In the genomic region with DNA sequence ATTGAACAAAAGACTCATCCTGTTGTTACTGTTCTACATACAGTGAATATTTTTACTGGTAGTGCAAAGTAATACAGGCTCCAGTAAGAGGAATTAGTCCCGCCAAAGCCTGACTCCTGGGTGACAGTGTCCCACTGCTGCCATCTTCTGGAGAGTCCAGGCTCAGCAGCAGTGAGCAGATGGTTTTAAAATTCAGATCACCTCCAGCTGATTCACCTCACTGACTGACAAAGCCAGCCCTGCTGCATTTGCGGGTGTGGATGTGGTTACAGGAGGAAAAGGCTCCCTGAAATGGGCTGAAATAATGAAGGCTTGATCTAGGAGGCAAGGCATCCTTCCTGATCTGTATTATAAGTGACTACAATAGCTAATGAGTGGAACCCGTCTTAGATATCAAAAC, we compare ENCODE assay signal across 8 cellular contexts. TPM values are rescaled to one million over a fixed set of nuclear protein-coding genes. Genes with fewer than 3 reads are reported as not detected.
DNase-seq lines count a peak whose midpoint lies in the region; ATAC-seq and TF ChIP-seq lines count a peak whose summit lies in the region.

No MANE protein-coding gene starts in this region.

- no peak overlapping the region for H3K27ac ChIP-seq in adrenal gland
- no peak overlapping the region for H3K27ac ChIP-seq in heart left ventricle

- H3K36me3 ChIP-seq in adrenal gland (replicated peaks in 1 of 2) (no peaks in the 10 kb centered on the region), heart left ventricle (no peaks in the 10 kb centered on the region)

- DNase-seq in DMS53 treated with DMSO at 0.1 percent for 48 hours (lab: John Stamatoyannopoulos, UW; ENCODE audit: unreplicated experiment) (peak; percentile 80), NB4 (ENCODE audit: low read depth) (peak; percentile 79), adrenal gland (peak; percentile 68 to 89 (median 79)), heart left ventricle (peak; percentile 36 to 72 (median 49)), putamen (ENCODE audit: low spot score) (peak; percentile 88), T1000 (lab: John Stamatoyannopoulos, UW) (no peak)

- TF ChIP-seq CTCF in NB4 (IDR thresholded peaks at IDR 0.05; ENCODE audit: low read depth, low read length) (peak; percentile 97), adrenal gland (IDR thresholded peaks at IDR 0.05) (peak; percentile 57 to 86 (median 66)), heart left ventricle (IDR thresholded peaks at IDR 0.05) (peak; percentile 66 to 85 (median 72))

- no peak overlapping the region for H3K4me3 ChIP-seq in NB4 (ENCODE audit: low read depth, low read length)
- H3K4me3 ChIP-seq in adrenal gland: no peak overlapping the region
- H3K4me3 ChIP-seq in heart left ventricle: no peak overlapping the region

- no peaks in the 10 kb centered on the region for H3K9me3 ChIP-seq in adrenal gland (replicated peaks in 1 of 3)
- peaks cover 0 to 2% (median 0%) of the 10 kb centered on the region in 12 donors for H3K9me3 ChIP-seq in heart left ventricle

- WGBS in adrenal gland, 4 donors: 0 to 30% (median 23%) methylated on average over 2 to 3 of the region's 3 CpGs
- 18 to 27% (median 24%) methylated on average over 3 of the region's 3 CpGs for WGBS in heart left ventricle, 4 donors

- H3K27me3 ChIP-seq in adrenal gland (no peaks in the 10 kb centered on the region), heart left ventricle (peaks cover 0 to 27% (median 9%) of the 10 kb centered on the region in 9 donors)

- ATAC-seq in GM21825 (IDR thresholded peaks at IDR 0.05; ENCODE audit: unreplicated experiment) (peak; percentile 67), SK-N-SH treated with all-trans-retinoic acid at 6 μM for 48 hours (peak; percentile 99), heart left ventricle (peak in 3 of 4 donors; percentile 62 to 84 (median 82))

- H3K4me1 ChIP-seq in adrenal gland (replicated peaks in 1 of 2): no peaks in the 10 kb centered on the region
- H3K4me1 ChIP-seq in heart left ventricle: no peaks in the 10 kb centered on the region

- no peak for TF ChIP-seq POLR2A in NB4 (IDR thresholded peaks at IDR 0.05; ENCODE audit: extremely low read depth, insufficient read length)
- no peak for TF ChIP-seq POLR2A in adrenal gland (IDR thresholded peaks at IDR 0.05)
- no peak for TF ChIP-seq POLR2A in heart left ventricle (IDR thresholded peaks at IDR 0.05)

- intact Hi-C loops in adrenal gland (cut with DNase I) (no loop called here), heart left ventricle (cut with DNase I) (loop anchor here in 9 of 10 donors (5.0 to 10.0 kb wide), 4 partner anchors 107 to 117 kb away; no protein-coding TSS in a partner anchor)

TF ChIP-seq in SK-N-SH treated with all-trans-retinoic acid at 6 μM for 48 hours, 23 proteins besides CTCF, POLR2A, EP300 and RAD21:
- TF ChIP-seq, protein P1, sequence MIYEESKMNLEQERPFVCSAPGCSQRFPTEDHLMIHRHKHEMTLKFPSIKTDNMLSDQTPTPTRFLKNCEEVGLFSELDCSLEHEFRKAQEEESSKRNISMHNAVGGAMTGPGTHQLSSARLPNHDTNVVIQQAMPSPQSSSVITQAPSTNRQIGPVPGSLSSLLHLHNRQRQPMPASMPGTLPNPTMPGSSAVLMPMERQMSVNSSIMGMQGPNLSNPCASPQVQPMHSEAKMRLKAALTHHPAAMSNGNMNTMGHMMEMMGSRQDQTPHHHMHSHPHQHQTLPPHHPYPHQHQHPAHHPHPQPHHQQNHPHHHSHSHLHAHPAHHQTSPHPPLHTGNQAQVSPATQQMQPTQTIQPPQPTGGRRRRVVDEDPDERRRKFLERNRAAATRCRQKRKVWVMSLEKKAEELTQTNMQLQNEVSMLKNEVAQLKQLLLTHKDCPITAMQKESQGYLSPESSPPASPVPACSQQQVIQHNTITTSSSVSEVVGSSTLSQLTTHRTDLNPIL (CRISPR knock-in tag; IDR thresholded peaks at IDR 0.05; ENCODE audit: low read depth): no peak
- TF ChIP-seq ISL1 (CRISPR knock-in tag; IDR thresholded peaks at IDR 0.05): no peak
- TF ChIP-seq, protein P2, sequence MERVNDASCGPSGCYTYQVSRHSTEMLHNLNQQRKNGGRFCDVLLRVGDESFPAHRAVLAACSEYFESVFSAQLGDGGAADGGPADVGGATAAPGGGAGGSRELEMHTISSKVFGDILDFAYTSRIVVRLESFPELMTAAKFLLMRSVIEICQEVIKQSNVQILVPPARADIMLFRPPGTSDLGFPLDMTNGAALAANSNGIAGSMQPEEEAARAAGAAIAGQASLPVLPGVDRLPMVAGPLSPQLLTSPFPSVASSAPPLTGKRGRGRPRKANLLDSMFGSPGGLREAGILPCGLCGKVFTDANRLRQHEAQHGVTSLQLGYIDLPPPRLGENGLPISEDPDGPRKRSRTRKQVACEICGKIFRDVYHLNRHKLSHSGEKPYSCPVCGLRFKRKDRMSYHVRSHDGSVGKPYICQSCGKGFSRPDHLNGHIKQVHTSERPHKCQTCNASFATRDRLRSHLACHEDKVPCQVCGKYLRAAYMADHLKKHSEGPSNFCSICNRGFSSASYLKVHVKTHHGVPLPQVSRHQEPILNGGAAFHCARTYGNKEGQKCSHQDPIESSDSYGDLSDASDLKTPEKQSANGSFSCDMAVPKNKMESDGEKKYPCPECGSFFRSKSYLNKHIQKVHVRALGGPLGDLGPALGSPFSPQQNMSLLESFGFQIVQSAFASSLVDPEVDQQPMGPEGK (CRISPR knock-in tag; IDR thresholded peaks at IDR 0.05; ENCODE audit: borderline replicate concordance): no peak
- no peak for TF ChIP-seq ZFP3 (CRISPR knock-in tag; IDR thresholded peaks at IDR 0.05)
- TF ChIP-seq, protein P3, sequence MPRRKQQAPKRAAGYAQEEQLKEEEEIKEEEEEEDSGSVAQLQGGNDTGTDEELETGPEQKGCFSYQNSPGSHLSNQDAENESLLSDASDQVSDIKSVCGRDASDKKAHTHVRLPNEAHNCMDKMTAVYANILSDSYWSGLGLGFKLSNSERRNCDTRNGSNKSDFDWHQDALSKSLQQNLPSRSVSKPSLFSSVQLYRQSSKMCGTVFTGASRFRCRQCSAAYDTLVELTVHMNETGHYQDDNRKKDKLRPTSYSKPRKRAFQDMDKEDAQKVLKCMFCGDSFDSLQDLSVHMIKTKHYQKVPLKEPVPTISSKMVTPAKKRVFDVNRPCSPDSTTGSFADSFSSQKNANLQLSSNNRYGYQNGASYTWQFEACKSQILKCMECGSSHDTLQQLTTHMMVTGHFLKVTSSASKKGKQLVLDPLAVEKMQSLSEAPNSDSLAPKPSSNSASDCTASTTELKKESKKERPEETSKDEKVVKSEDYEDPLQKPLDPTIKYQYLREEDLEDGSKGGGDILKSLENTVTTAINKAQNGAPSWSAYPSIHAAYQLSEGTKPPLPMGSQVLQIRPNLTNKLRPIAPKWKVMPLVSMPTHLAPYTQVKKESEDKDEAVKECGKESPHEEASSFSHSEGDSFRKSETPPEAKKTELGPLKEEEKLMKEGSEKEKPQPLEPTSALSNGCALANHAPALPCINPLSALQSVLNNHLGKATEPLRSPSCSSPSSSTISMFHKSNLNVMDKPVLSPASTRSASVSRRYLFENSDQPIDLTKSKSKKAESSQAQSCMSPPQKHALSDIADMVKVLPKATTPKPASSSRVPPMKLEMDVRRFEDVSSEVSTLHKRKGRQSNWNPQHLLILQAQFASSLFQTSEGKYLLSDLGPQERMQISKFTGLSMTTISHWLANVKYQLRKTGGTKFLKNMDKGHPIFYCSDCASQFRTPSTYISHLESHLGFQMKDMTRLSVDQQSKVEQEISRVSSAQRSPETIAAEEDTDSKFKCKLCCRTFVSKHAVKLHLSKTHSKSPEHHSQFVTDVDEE (CRISPR knock-in tag; IDR thresholded peaks at IDR 0.05): no peak

RNA-seq across cellular contexts. Expression of a gene that starts 18.3 kb away (rescaled TPM):
- total RNA-seq in adrenal gland: under 1 TPM in 4 of 8 donors, not detected in 4; 0.11 to 0.19 (median 0.13) TPM
- polyA plus RNA-seq in adrenal gland: under 1 TPM in 2 of 3 donors, not detected in 1; 0.07 to 0.38 TPM
- total RNA-seq in heart left ventricle: under 1 TPM in 3 of 9 donors, not detected in 6; 0.07 to 0.16 (median 0.08) TPM
- polyA plus RNA-seq in heart left ventricle: under 1 TPM in 1 of 2 donors, not detected in 1; 0.03 TPM

RNA-seq across cellular contexts. Expression of a gene that starts 57.9 kb away (rescaled TPM):
- total RNA-seq in adrenal gland (under 1 TPM in 2 of 8 donors, not detected in 6; 0.41 to 0.70 TPM), heart left ventricle (not detected)
- polyA plus RNA-seq in adrenal gland (under 1 TPM; 0.03 to 0.16 (median 0.11) TPM), heart left ventricle (not detected)

Comparison
In these comparisons a context has a peak if more than half of its experiments do, and no peak if none do; other contexts are left out.
1. intact Hi-C loops: an anchor here in heart left ventricle (5.0 to 10.0 kb wide); none called in adrenal gland.